ENCODE assay signal across 8 cellular contexts in the genomic region with DNA sequence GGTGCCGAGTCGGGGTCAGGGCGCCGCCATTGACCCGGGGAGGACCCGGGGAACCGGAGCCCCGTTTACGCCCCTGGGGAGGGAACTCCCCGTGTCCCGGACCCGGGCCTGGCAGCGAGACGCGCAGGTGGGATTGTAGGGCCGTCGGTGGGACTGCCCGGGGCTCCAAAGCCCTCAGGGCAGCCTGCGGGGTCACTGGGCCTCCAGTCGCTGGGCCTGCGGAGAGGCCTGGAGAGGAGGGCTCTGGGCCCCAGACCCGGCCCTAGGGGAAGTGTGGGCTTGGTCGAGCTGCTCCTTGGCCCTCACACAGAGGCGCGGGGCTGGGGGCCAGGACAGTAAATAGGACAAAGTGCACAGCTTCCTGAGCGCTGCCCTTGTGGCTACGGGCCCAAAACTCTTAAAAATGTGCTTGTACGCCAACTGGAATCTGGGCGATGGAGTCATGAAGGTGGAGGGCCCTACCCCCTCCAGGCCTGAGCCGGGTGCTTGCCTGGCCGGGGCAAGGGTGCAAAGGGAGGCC. TPM values are rescaled to one million over a fixed set of nuclear protein-coding genes. Genes with fewer than 3 reads are reported as not detected.
A peak's percentile ranks its signal among the peaks of the same experiment; 100 is the strongest.
DNase-seq lines count a peak whose midpoint lies in the region; ATAC-seq and TF ChIP-seq lines count a peak whose summit lies in the region.

No MANE protein-coding gene starts in this region.

- BruUV-seq in MCF 10A (replicated peaks; lab: Mats Ljungman, UMichigan), result no TSS peak

- WGBS in lower leg skin, 2 donors, result 24 to 43% methylated on average over 21 to 26 of the region's 31 CpGs
- WGBS in urinary bladder, result 39% methylated on average over 31 of the region's 31 CpGs

- H3K27me3 Mint-ChIP-seq in activated T-cell treated with anti-CD3 and anti-CD28 coated beads, Interleukin-2, amount 50 U/mL, for 4 hours (ENCODE audit: low read depth), result peaks cover 23% of the 10 kb centered on the region
- peaks cover 6% of the 10 kb centered on the region for H3K27me3 Mint-ChIP-seq in MCF 10A (ENCODE audit: insufficient read depth, unreplicated experiment)

- TF ChIP-seq CTCF in MCF 10A (IDR thresholded peaks at IDR 0.05; ENCODE audit: unreplicated experiment) (no peak), lower leg skin (IDR thresholded peaks at IDR 0.05) (no peak)

- H3K27ac Mint-ChIP-seq in MCF 10A (ENCODE audit: low read depth, unreplicated experiment), result peak overlapping the region; percentile 81

- H3K36me3 Mint-ChIP-seq in activated T-cell treated with anti-CD3 and anti-CD28 coated beads, Interleukin-2, amount 50 U/mL, for 4 hours (ENCODE audit: insufficient read depth), result no peaks in the 10 kb centered on the region
- peaks cover 18% of the 10 kb centered on the region for H3K36me3 Mint-ChIP-seq in MCF 10A (ENCODE audit: insufficient read depth, unreplicated experiment)

- POLR2A ChIA-PET in MCF 10A (lab: Yijun Ruan, JAX), result interaction anchor here (0.6 to 2.2 kb wide), 5 partner anchors 14 to 137 kb away, joined by 3 to 20 read pairs (median 3); no protein-coding TSS in a partner anchor

- intact Hi-C loops in MCF 10A (cut with micrococcal nuclease) (no loop called here), lower leg skin (cut with DNase I; ENCODE audit: low total_unique reads) (no loop called here)

- CTCF ChIA-PET in MCF 10A (lab: Yijun Ruan, JAX), result interaction anchor here (0.5 to 3.4 kb wide), 4 partner anchors 14 to 227 kb away, joined by 3 to 20 read pairs (median 6); no protein-coding TSS in a partner anchor

- peaks cover 5% of the 10 kb centered on the region for H3K4me1 Mint-ChIP-seq in activated T-cell treated with anti-CD3 and anti-CD28 coated beads, Interleukin-2, amount 50 U/mL, for 4 hours (ENCODE audit: low read depth)
- peaks cover 18% of the 10 kb centered on the region for H3K4me1 Mint-ChIP-seq in MCF 10A (ENCODE audit: insufficient read depth, unreplicated experiment)

- peak overlapping the region; percentile 62 for H3K4me3 Mint-ChIP-seq in activated T-cell treated with anti-CD3 and anti-CD28 coated beads, Interleukin-2, amount 50 U/mL, for 4 hours
- H3K4me3 Mint-ChIP-seq in MCF 10A (ENCODE audit: unreplicated experiment), result peak overlapping the region; percentile 75

- H3K4me3 ChIP-seq in lower leg skin (ENCODE audit: low read depth, poor library complexity, severe bottlenecking) (peak overlapping the region; percentile 65), urinary bladder (ENCODE audit: low read depth, low read length) (peak overlapping the region; percentile 67)

- H3K9me3 Mint-ChIP-seq in activated T-cell treated with anti-CD3 and anti-CD28 coated beads, Interleukin-2, amount 50 U/mL, for 4 hours, result no peaks in the 10 kb centered on the region
- H3K9me3 Mint-ChIP-seq in MCF 10A (ENCODE audit: unreplicated experiment), result no peaks in the 10 kb centered on the region

- no peak for ATAC-seq in activated T-cell treated with anti-CD3 and anti-CD28 coated beads, Interleukin-2, amount 50 U/mL, for 4 hours
- ATAC-seq in GM19452 (IDR thresholded peaks at IDR 0.05; ENCODE audit: unreplicated experiment), result no peak

- H3K27ac ChIP-seq in urinary bladder (ENCODE audit: low read depth), result peak overlapping the region; percentile 89

- no peaks in the 10 kb centered on the region for H3K4me1 ChIP-seq in urinary bladder (ENCODE audit: insufficient read depth)

- no peak for DNase-seq in activated T-cell treated with anti-CD3 and anti-CD28 coated beads, Interleukin-2, amount 50 U/mL, for 4 hours
- DNase-seq in activated T-cell treated with anti-CD3 and anti-CD28 coated beads, Interleukin-2, amount 50 U/mL, for 1 hour, result no peak
- peak; percentile 22 for DNase-seq in MCF 10A (ENCODE audit: unreplicated experiment)
- DNase-seq in lower leg skin (ENCODE audit: low spot score in 2 of 2), result peak in 1 of 2 donors; percentile 88
- DNase-seq in stimulated activated CD8-positive, alpha-beta memory T cell treated with anti-CD3 and anti-CD28 coated beads, Interleukin-4, amount 100 ng/mL, for 48 hours, result no peak
- DNase-seq in NCI-H748 (lab: John Stamatoyannopoulos, UW; ENCODE audit: unreplicated experiment), result no peak

- H3K36me3 ChIP-seq in urinary bladder (ENCODE audit: insufficient read depth), result no peaks in the 10 kb centered on the region

- no peak for TF ChIP-seq POLR2A in lower leg skin (IDR thresholded peaks at IDR 0.05)

RNA-seq across cellular contexts. Expression of a gene that starts 0.7 kb away (rescaled TPM):
- total RNA-seq in activated T-cell treated with anti-CD3 and anti-CD28 coated beads, Interleukin-2, amount 50 U/mL, for 4 hours, result 1 to 10 TPM; 1.1 to 2.0 (median 1.8) TPM
- total RNA-seq in MCF 10A (2022) (21.7 and 25.5 TPM in 2 replicates), lower leg skin (100 to 1,000 TPM in 1 of 4 donors, 10 to 100 TPM in 3; 44.5 to 139 (median 89.4) TPM), urinary bladder (1.5 TPM)
- 28.1 TPM for polyA plus RNA-seq in urinary bladder
